ENCODE assay signal across 16 cellular contexts in the genomic region with DNA sequence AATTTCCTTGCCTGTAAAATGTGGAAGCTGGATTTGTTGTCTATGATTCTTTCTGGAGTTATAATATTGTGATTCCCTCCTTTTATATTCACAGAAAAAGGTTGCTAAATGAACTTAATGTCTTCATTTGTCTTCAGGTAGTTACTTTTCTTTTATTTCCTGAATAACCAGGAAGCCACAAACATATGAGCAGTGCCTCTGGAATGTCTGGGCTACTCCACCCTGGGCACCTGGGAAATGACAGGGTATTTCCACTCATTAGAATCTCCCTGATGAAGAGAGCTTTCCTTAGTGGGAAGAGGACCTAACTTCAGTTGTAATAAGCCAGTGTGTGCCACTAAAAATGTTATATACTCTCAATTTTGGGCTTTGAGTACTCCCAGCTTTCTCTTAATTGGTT. TPM values are rescaled to one million over a fixed set of nuclear protein-coding genes. Genes with fewer than 3 reads are reported as not detected.
DNase-seq lines count a peak whose midpoint lies in the region; ATAC-seq and TF ChIP-seq lines count a peak whose summit lies in the region.
"Had no signal": no experiment of that assay in that cellular context is flagged by ENCODE, and none has a peak within 500 bp of the region (broad histone marks: within the 10 kb centered on the region; RNA-seq: fewer than 3 reads in every experiment).

No MANE protein-coding gene starts in this region.

- H3K9me3 ChIP-seq in adipocyte (ENCODE audit: control insufficient read depth, low read length), result no peaks in the 10 kb centered on the region
- H3K9me3 ChIP-seq in stomach, result no peaks in the 10 kb centered on the region
- no peaks in the 10 kb centered on the region for H3K9me3 ChIP-seq in lower lobe of right lung
- H3K9me3 ChIP-seq: ovary had no signal

- intact Hi-C loops in stomach (cut with DNase I; ENCODE audit: low total_unique reads) (loop anchor here (10.0 kb wide), 1 partner anchor 48 kb away; no protein-coding TSS in a partner anchor), lower lobe of right lung (cut with DNase I) (no loop called here)

- no peak for ATAC-seq in lower lobe of right lung
- ATAC-seq in naive thymus-derived CD8-positive, alpha-beta T cell, result no peak
- ATAC-seq: left lobe of liver; stimulated activated naive CD8-positive, alpha-beta T cell treated with anti-CD3 and anti-CD28 coated beads, Interleukin-15, Interleukin-2, amounts not matched to agents 100 U/mL and 50 U/mL, for 24 hours had no signal

- H3K4me1 ChIP-seq in adipocyte (ENCODE audit: control insufficient read depth, insufficient read depth, low read length), result peaks cover 5% of the 10 kb centered on the region
- H3K4me1 ChIP-seq in stomach, result peaks cover 6 to 11% (median 9%) of the 10 kb centered on the region in 4 donors
- H3K4me1 ChIP-seq in lower lobe of right lung, result peaks cover 2% of the 10 kb centered on the region

- H3K9me3 Mint-ChIP-seq in HFFc6, result no peaks in the 10 kb centered on the region
- no peaks in the 10 kb centered on the region for H3K9me3 Mint-ChIP-seq in naive thymus-derived CD8-positive, alpha-beta T cell
- H3K9me3 Mint-ChIP-seq: activated CD4-positive, alpha-beta T cell treated with anti-CD3 and anti-CD28 coated beads, Interleukin-2, amount 10 ng/mL, durations not matched to agents 7 days and 5 days; central memory CD8-positive, alpha-beta T cell had no signal

- H3K36me3 ChIP-seq in adipocyte (ENCODE audit: control insufficient read depth, insufficient read depth, low read length, severe bottlenecking), result no peaks in the 10 kb centered on the region
- no peaks in the 10 kb centered on the region for H3K36me3 ChIP-seq in stomach
- H3K36me3 ChIP-seq in lower lobe of right lung, result no peaks in the 10 kb centered on the region
- H3K36me3 ChIP-seq: ovary had no signal

- no peak for TF ChIP-seq POLR2A in stomach (IDR thresholded peaks at IDR 0.05)

- H3K27me3 Mint-ChIP-seq in HFFc6 (ENCODE audit: insufficient read depth), result no peaks in the 10 kb centered on the region; the same call in 1 of the 2 replicates
- no peaks in the 10 kb centered on the region for H3K27me3 Mint-ChIP-seq in naive thymus-derived CD8-positive, alpha-beta T cell
- H3K27me3 Mint-ChIP-seq: central memory CD8-positive, alpha-beta T cell had no signal

- POLR2A ChIA-PET in naive thymus-derived CD8-positive, alpha-beta T cell (lab: Charles Lee), result no interaction called here

- DNase-seq in HFFc6 (peak; percentile 8), adipocyte (ENCODE audit: low read depth) (peak; percentile 17), iris pigment epithelial cell (ENCODE audit: low read depth) (peak; percentile 56), stomach (no peak), T-helper 1 cell (no peak), lower lobe of right lung (no peak)
- no peak for DNase-seq in stimulated activated CD4-positive, alpha-beta T cell treated with anti-CD3 and anti-CD28 coated beads, Interleukin-1b, Interleukin-23, amount 100 ng/mL, for 48 hours
- DNase-seq in naive thymus-derived CD8-positive, alpha-beta T cell, result no peak
- DNase-seq: activated CD4-positive, alpha-beta T cell treated with anti-CD3 and anti-CD28 coated beads, Interleukin-2, amount 10 ng/mL, durations not matched to agents 7 days and 5 days; NCI-H1417; NCI-H69; ovary; stimulated activated CD4-positive, alpha-beta T cell treated with anti-CD3 and anti-CD28 coated beads, Interleukin-2, amount 100 ng/mL, for 24 hours; stimulated activated naive CD8-positive, alpha-beta T cell treated with anti-CD3 and anti-CD28 coated beads, Interleukin-15, Interleukin-2, amounts not matched to agents 100 U/mL and 50 U/mL, for 24 hours had no signal

- no peak overlapping the region for H3K9ac ChIP-seq in adipocyte (ENCODE audit: low read length)

- no peak for TF ChIP-seq EP300 in stomach (IDR thresholded peaks at IDR 0.05)

- no peak overlapping the region for H3K4me3 ChIP-seq in adipocyte (ENCODE audit: low read length)
- H3K4me3 ChIP-seq in stomach, result no peak overlapping the region
- H3K4me3 ChIP-seq in lower lobe of right lung, result no peak overlapping the region
- H3K4me3 ChIP-seq: ovary had no signal

- H3K4me1 Mint-ChIP-seq in HFFc6 (ENCODE audit: low read depth), result peaks cover 29% of the 10 kb centered on the region
- peaks cover 1 to 12% (median 10%) of the 10 kb centered on the region in 4 donors for H3K4me1 Mint-ChIP-seq in naive thymus-derived CD8-positive, alpha-beta T cell

- no peak overlapping the region for H3K4me3 Mint-ChIP-seq in HFFc6
- no peak overlapping the region for H3K4me3 Mint-ChIP-seq in naive thymus-derived CD8-positive, alpha-beta T cell
- H3K4me3 Mint-ChIP-seq: activated CD4-positive, alpha-beta T cell treated with anti-CD3 and anti-CD28 coated beads, Interleukin-2, amount 10 ng/mL, durations not matched to agents 7 days and 5 days; central memory CD8-positive, alpha-beta T cell had no signal

- H3K36me3 Mint-ChIP-seq in HFFc6 (ENCODE audit: low read depth), result peaks cover 5% of the 10 kb centered on the region
- H3K36me3 Mint-ChIP-seq in naive thymus-derived CD8-positive, alpha-beta T cell, result peaks cover 0 to 3% (median 2%) of the 10 kb centered on the region in 3 donors

- H3K27ac ChIP-seq in stomach, result peak overlapping the region in 3 of 5 donors; percentile 38 to 81 (median 71)
- no peak overlapping the region for H3K27ac ChIP-seq in lower lobe of right lung
- H3K27ac ChIP-seq: ovary had no signal

- H3K27ac Mint-ChIP-seq in HFFc6, result peak overlapping the region; percentile 10; the same call in 1 of the 2 replicates
- no peak overlapping the region for H3K27ac Mint-ChIP-seq in naive thymus-derived CD8-positive, alpha-beta T cell
- H3K27ac Mint-ChIP-seq: activated CD4-positive, alpha-beta T cell treated with anti-CD3 and anti-CD28 coated beads, Interleukin-2, amount 10 ng/mL, durations not matched to agents 7 days and 5 days had no signal

- H3K27me3 ChIP-seq in adipocyte (replicated peaks; ENCODE audit: control insufficient read depth, insufficient read depth, low read length) (no peaks in the 10 kb centered on the region), stomach (no peaks in the 10 kb centered on the region), lower lobe of right lung (ENCODE audit: low read depth) (no peaks in the 10 kb centered on the region)
- H3K27me3 ChIP-seq: ovary had no signal

- TF ChIP-seq CTCF in HFFc6 (IDR thresholded peaks at IDR 0.05), result no peak
- no peak for TF ChIP-seq CTCF in stomach (IDR thresholded peaks at IDR 0.05)
- no peak for TF ChIP-seq CTCF in lower lobe of right lung (IDR thresholded peaks at IDR 0.05)

RNA-seq across cellular contexts. Expression of a gene that starts 3.8 kb away (rescaled TPM):
- total RNA-seq in HFFc6 (2021; fragmentation: NEBNext Ultra II Directional; extraction: Animal tissue kit (Norgen Biotek cat#: 25700)), result 10 to 100 TPM; 51.1 to 54.8 (median 52.3) TPM
- 100 to 1,000 TPM; 123 to 534 (median 292) TPM for total RNA-seq in stomach
- polyA plus RNA-seq in stomach, result 10 to 100 TPM; 23.9 to 41.2 (median 26.7) TPM
- 66.3 TPM for total RNA-seq in lower lobe of right lung
- total RNA-seq in naive thymus-derived CD8-positive, alpha-beta T cell, result 10 to 100 TPM; 65.8 to 70.6 TPM
- 10 to 100 TPM; 19.6 to 24.5 (median 23.7) TPM for polyA plus RNA-seq in naive thymus-derived CD8-positive, alpha-beta T cell

RNA-seq across cellular contexts. Expression of a gene that starts 59.4 kb away (rescaled TPM):
- 10 to 100 TPM in 2 of 6 experiments, 1 to 10 TPM in 4; 7.8 to 11.9 (median 9.8) TPM for total RNA-seq in HFFc6 (2021; fragmentation: NEBNext Ultra II Directional; extraction: Animal tissue kit (Norgen Biotek cat#: 25700))
- total RNA-seq in stomach (100 to 1,000 TPM in 1 of 5 donors, 10 to 100 TPM in 2, 1 to 10 TPM in 2; 7.0 to 110 (median 27.2) TPM), lower lobe of right lung (22.3 TPM)
- 10 to 100 TPM in 1 of 3 donors, 1 to 10 TPM in 2; 6.5 to 12.2 (median 8.3) TPM for polyA plus RNA-seq in stomach
- total RNA-seq in naive thymus-derived CD8-positive, alpha-beta T cell, result 10 to 100 TPM; 46.0 to 51.0 TPM
- 10 to 100 TPM; 24.2 to 37.0 (median 31.0) TPM for polyA plus RNA-seq in naive thymus-derived CD8-positive, alpha-beta T cell

Comparison
In these comparisons a context has a peak if more than half of its experiments do, and no peak if none do; other contexts are left out.
1. DNase-seq: peak in HFFc6 (single experiment), adipocyte (single experiment) and iris pigment epithelial cell (single experiment); none in stomach (single experiment), T-helper 1 cell (0 of 5), lower lobe of right lung (single experiment), stimulated activated CD4-positive, alpha-beta T cell treated with anti-CD3 and anti-CD28 coated beads, Interleukin-1b, Interleukin-23, amount 100 ng/mL, for 48 hours (single experiment) and naive thymus-derived CD8-positive, alpha-beta T cell (0 of 10).